In the genomic region with DNA sequence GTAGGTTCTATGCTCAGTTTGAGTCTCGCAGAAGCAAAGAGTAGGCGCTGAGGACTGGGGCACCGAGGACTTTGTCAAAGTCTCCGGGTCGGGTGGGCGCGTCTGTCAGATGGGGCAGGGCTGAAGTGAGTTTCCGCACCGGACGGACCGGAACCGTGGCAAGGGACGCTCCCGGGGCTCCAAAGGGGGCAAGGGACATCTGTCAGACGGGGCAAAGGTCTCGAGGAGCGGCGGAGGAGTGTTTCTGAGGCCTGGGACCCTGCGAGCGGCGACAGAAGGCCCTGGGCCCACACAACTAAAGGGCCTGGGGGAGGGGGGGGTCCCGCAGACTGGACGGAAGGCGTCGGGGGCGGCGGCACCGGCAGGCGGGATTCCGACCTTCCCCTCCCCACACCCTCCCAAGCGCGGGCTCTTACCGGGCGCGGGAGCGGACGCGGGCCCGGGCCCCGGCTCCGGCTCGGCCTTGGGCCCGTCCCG, we compare ENCODE assay signal across 9 cellular contexts. TPM values are rescaled to one million over a fixed set of nuclear protein-coding genes. Genes with fewer than 3 reads are reported as not detected.
A peak's percentile ranks its signal among the peaks of the same experiment; 100 is the strongest.
DNase-seq lines count a peak whose midpoint lies in the region; ATAC-seq and TF ChIP-seq lines count a peak whose summit lies in the region.
"Had no signal": no experiment of that assay in that cellular context is flagged by ENCODE, and none has a peak within 500 bp of the region (broad histone marks: within the 10 kb centered on the region; RNA-seq: fewer than 3 reads in every experiment).

No MANE protein-coding gene starts in this region.

- intact Hi-C loops in gastrocnemius medialis (cut with DNase I; ENCODE audit: low total_unique reads), result loop anchor here (1.0 to 2.0 kb wide), 2 partner anchors 13 to 15 kb away; no protein-coding TSS in a partner anchor

- H3K27ac ChIP-seq in foreskin keratinocyte (peak overlapping the region; percentile 34), gastrocnemius medialis (peak overlapping the region; percentile 77 to 90 (median 87))

- in situ Hi-C loops in gastrocnemius medialis (cut with MboI; ENCODE audit: low sequenced_read_pairs in 4 of 4), result loop anchor here in 2 of 4 donors (10.0 to 25.0 kb wide), 2 partner anchors 57 to 170 kb away; a partner anchor contains a TSS

- ATAC-seq in GM21825 (IDR thresholded peaks at IDR 0.05; ENCODE audit: unreplicated experiment), result peak; percentile 19
- no peak for ATAC-seq in foreskin keratinocyte
- no peak for ATAC-seq in gastrocnemius medialis
- ATAC-seq in HG02973 (IDR thresholded peaks at IDR 0.05; ENCODE audit: unreplicated experiment), result no peak
- no peak for ATAC-seq in GM21619 (IDR thresholded peaks at IDR 0.05; ENCODE audit: unreplicated experiment)

- peaks cover 32% of the 10 kb centered on the region for H3K4me1 Mint-ChIP-seq in activated CD4-positive, alpha-beta memory T cell treated with anti-CD3 and anti-CD28 coated beads, Interleukin-2, amount 10 ng/mL, durations not matched to agents 7 days and 5 days

- H3K36me3 Mint-ChIP-seq in activated CD4-positive, alpha-beta memory T cell treated with anti-CD3 and anti-CD28 coated beads, Interleukin-2, amount 10 ng/mL, durations not matched to agents 7 days and 5 days (ENCODE audit: low read depth), result peaks cover 23% of the 10 kb centered on the region

- H3K27ac Mint-ChIP-seq in activated CD4-positive, alpha-beta memory T cell treated with anti-CD3 and anti-CD28 coated beads, Interleukin-2, amount 10 ng/mL, durations not matched to agents 7 days and 5 days, result peak overlapping the region; percentile 86

- H3K9me3 ChIP-seq in gastrocnemius medialis, result no peaks in the 10 kb centered on the region

- no peak for TF ChIP-seq POLR2A in gastrocnemius medialis (IDR thresholded peaks at IDR 0.05)

- TF ChIP-seq CTCF in AG10803 (conservative IDR thresholded peaks at IDR 0.05; ENCODE audit: low read length) (no peak), foreskin keratinocyte (conservative IDR thresholded peaks at IDR 0.05) (no peak), gastrocnemius medialis (IDR thresholded peaks at IDR 0.05 in 4 of 5, conservative IDR thresholded peaks at IDR 0.05 in 1 of 5) (no peak)

- H3K27me3 Mint-ChIP-seq in activated CD4-positive, alpha-beta memory T cell treated with anti-CD3 and anti-CD28 coated beads, Interleukin-2, amount 10 ng/mL, durations not matched to agents 7 days and 5 days, result no peaks in the 10 kb centered on the region

- peaks cover 0 to 13% of the 10 kb centered on the region in 2 donors for H3K36me3 ChIP-seq in gastrocnemius medialis

- peak overlapping the region; percentile 96 for H3K4me3 Mint-ChIP-seq in activated CD4-positive, alpha-beta memory T cell treated with anti-CD3 and anti-CD28 coated beads, Interleukin-2, amount 10 ng/mL, durations not matched to agents 7 days and 5 days

- H3K9me3 Mint-ChIP-seq in activated CD4-positive, alpha-beta memory T cell treated with anti-CD3 and anti-CD28 coated beads, Interleukin-2, amount 10 ng/mL, durations not matched to agents 7 days and 5 days, result no peaks in the 10 kb centered on the region

- POLR2A ChIA-PET in activated CD4-positive, alpha-beta memory T cell treated with anti-CD3 and anti-CD28 coated beads, Interleukin-2, amount 10 ng/mL, durations not matched to agents 7 days and 5 days (lab: Charles Lee), result interaction anchor here (1.0 to 4.0 kb wide), 14 partner anchors 13 to 307 kb away, joined by 3 to 71 read pairs (median 8); a partner anchor contains a TSS

- DNase-seq in AG10803 (ENCODE audit: low read depth), result no peak
- peak; percentile 31 for DNase-seq in activated CD4-positive, alpha-beta memory T cell treated with anti-CD3 and anti-CD28 coated beads, Interleukin-2, amount 10 ng/mL, durations not matched to agents 7 days and 5 days
- DNase-seq in foreskin keratinocyte, result no peak
- DNase-seq in gastrocnemius medialis, result no peak
- no peak for DNase-seq in T1000 (lab: John Stamatoyannopoulos, UW)

- no peaks in the 10 kb centered on the region for H3K27me3 ChIP-seq in foreskin keratinocyte
- H3K27me3 ChIP-seq in gastrocnemius medialis, result no peaks in the 10 kb centered on the region

- H3K4me1 ChIP-seq in foreskin keratinocyte (no peaks in the 10 kb centered on the region), gastrocnemius medialis (peaks cover 17 to 18% of the 10 kb centered on the region in 2 donors)

- H3K4me3 ChIP-seq in AG10803 (ENCODE audit: low read length), result peak overlapping the region; percentile 83
- H3K4me3 ChIP-seq in gastrocnemius medialis, result peak overlapping the region; percentile 77 to 98 (median 90)

- CTCF ChIA-PET in activated CD4-positive, alpha-beta memory T cell treated with anti-CD3 and anti-CD28 coated beads, Interleukin-2, amount 10 ng/mL, durations not matched to agents 7 days and 5 days (lab: Charles Lee), result interaction anchor here (1.0 to 3.8 kb wide), 7 partner anchors 13 to 124 kb away, joined by 4 to 26 read pairs (median 8); a partner anchor contains a TSS

RNA-seq across cellular contexts. Expression of a gene that starts 13.3 kb away (rescaled TPM):
- 10 to 100 TPM; 96.3 to 98.2 TPM for total RNA-seq in activated CD4-positive, alpha-beta memory T cell treated with anti-CD3 and anti-CD28 coated beads, Interleukin-2, amount 10 ng/mL, durations not matched to agents 7 days and 5 days
- total RNA-seq in foreskin keratinocyte (42.7 and 43.1 TPM in 2 replicates), gastrocnemius medialis (100 to 1,000 TPM in 1 of 4 donors, 10 to 100 TPM in 3; 69.3 to 142 (median 85.6) TPM)
- polyA plus RNA-seq in foreskin keratinocyte, result 32.4 and 35.7 TPM in 2 replicates

RNA-seq across cellular contexts. Expression of a gene that starts 17.7 kb away (rescaled TPM):
- 10 to 100 TPM; 25.3 to 25.4 TPM for total RNA-seq in activated CD4-positive, alpha-beta memory T cell treated with anti-CD3 and anti-CD28 coated beads, Interleukin-2, amount 10 ng/mL, durations not matched to agents 7 days and 5 days
- total RNA-seq in foreskin keratinocyte (16.7 TPM in 2 replicates), gastrocnemius medialis (10 to 100 TPM; 28.0 to 40.6 (median 32.5) TPM)
- polyA plus RNA-seq in foreskin keratinocyte, result 21.9 and 22.2 TPM in 2 replicates

RNA-seq across cellular contexts. Expression of a gene that starts 32.3 kb away (rescaled TPM):
- 100 to 1,000 TPM; 174 to 179 TPM for total RNA-seq in activated CD4-positive, alpha-beta memory T cell treated with anti-CD3 and anti-CD28 coated beads, Interleukin-2, amount 10 ng/mL, durations not matched to agents 7 days and 5 days
- total RNA-seq in foreskin keratinocyte (not detected in 2 replicates), gastrocnemius medialis (1 to 10 TPM in 1 of 4 donors, under 1 TPM in 2, not detected in 1; 0.36 to 1.6 (median 0.38) TPM)
- not detected in 2 replicates for polyA plus RNA-seq in foreskin keratinocyte

RNA-seq across cellular contexts. Expression of a gene that starts 47.2 kb away (rescaled TPM):
- under 1 TPM; 0.08 to 0.10 TPM for total RNA-seq in activated CD4-positive, alpha-beta memory T cell treated with anti-CD3 and anti-CD28 coated beads, Interleukin-2, amount 10 ng/mL, durations not matched to agents 7 days and 5 days
- total RNA-seq in foreskin keratinocyte (not detected in 2 replicates), gastrocnemius medialis (not detected)
- not detected in 2 replicates for polyA plus RNA-seq in foreskin keratinocyte
- total RNA-seq: left colon had no signal

RNA-seq across cellular contexts. Expression of a gene that starts 52.5 kb away (rescaled TPM):
- total RNA-seq in activated CD4-positive, alpha-beta memory T cell treated with anti-CD3 and anti-CD28 coated beads, Interleukin-2, amount 10 ng/mL, durations not matched to agents 7 days and 5 days, result 10 to 100 TPM; 43.8 to 45.9 TPM
- total RNA-seq in foreskin keratinocyte, result 20.8 and 23.4 TPM in 2 replicates
- 11.2 and 11.9 TPM in 2 replicates for polyA plus RNA-seq in foreskin keratinocyte
- 10 to 100 TPM; 26.0 to 41.5 (median 27.5) TPM for total RNA-seq in gastrocnemius medialis

Comparison
In these comparisons a context has a peak if more than half of its experiments do, and no peak if none do; other contexts are left out.
1. RNA of a gene that starts 32.3 kb away (total RNA-seq): 174 to 179 TPM in activated CD4-positive, alpha-beta memory T cell treated with anti-CD3 and anti-CD28 coated beads, Interleukin-2, amount 10 ng/mL, durations not matched to agents 7 days and 5 days; 0.36 to 1.6 TPM in gastrocnemius medialis and not detected in foreskin keratinocyte; every median in the first group is over 10 times any median in the second.